ENCODE assay signal across 16 cellular contexts in the genomic region with DNA sequence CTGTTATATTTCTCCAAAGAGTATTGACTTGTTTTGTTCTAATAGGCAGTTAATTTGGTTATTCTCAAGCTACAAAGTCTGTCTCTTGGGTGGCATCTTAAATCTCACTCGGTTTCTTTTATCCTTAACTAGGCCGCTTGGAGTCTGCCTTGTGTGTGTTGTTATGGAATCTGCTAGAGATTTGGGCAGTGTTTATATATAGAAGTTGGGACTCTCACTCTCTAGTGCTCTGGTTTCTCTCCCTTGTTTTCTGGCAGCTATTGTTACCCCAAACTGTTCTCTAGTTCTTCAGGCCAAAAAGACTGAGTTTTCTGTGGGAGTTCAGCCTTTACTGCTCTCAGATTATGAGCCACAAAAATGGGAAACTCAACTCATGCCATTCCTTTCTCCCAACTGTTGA. TPM values are rescaled to one million over a fixed set of nuclear protein-coding genes. Genes with fewer than 3 reads are reported as not detected.
A peak's percentile ranks its signal among the peaks of the same experiment; 100 is the strongest.
DNase-seq lines count a peak whose midpoint lies in the region; ATAC-seq and TF ChIP-seq lines count a peak whose summit lies in the region.
"Had no signal": no experiment of that assay in that cellular context is flagged by ENCODE, and none has a peak within 500 bp of the region (broad histone marks: within the 10 kb centered on the region; RNA-seq: fewer than 3 reads in every experiment).

No MANE protein-coding gene starts in this region.

- no peak overlapping the region for H3K23ac ChIP-seq in trophoblast cell (ENCODE audit: low read length)

- POLR2A ChIA-PET in CD8-positive, alpha-beta T cell (lab: Charles Lee): interaction anchor here (0.7 kb wide), 1 partner anchor 58 kb away, joined by 3 read pairs; no protein-coding TSS in a partner anchor

- no peaks in the 10 kb centered on the region for H3K27me3 ChIP-seq in CD8-positive, alpha-beta T cell (ENCODE audit: insufficient read depth, low read length)
- no peaks in the 10 kb centered on the region for H3K27me3 ChIP-seq in trophoblast cell (ENCODE audit: insufficient read depth, low read length)
- H3K27me3 ChIP-seq: foreskin keratinocyte had no signal

- H3K4ac ChIP-seq in trophoblast cell (ENCODE audit: low read depth, low read length): peak overlapping the region; percentile 91

- H3K4me1 Mint-ChIP-seq in activated T-cell treated with anti-CD3 and anti-CD28 coated beads, Interleukin-2, amount 50 U/mL, for 24 hours (ENCODE audit: low read depth): peaks cover 69% of the 10 kb centered on the region
- peaks cover 48% of the 10 kb centered on the region for H3K4me1 Mint-ChIP-seq in CD8-positive, alpha-beta T cell (ENCODE audit: low read depth)
- peaks cover 56% of the 10 kb centered on the region for H3K4me1 Mint-ChIP-seq in activated naive CD8-positive, alpha-beta T cell (ENCODE audit: low read depth)

- CTCF ChIA-PET in CD8-positive, alpha-beta T cell (lab: Charles Lee): interaction anchor here (0.9 to 1.2 kb wide), 2 partner anchors 19 to 113 kb away, joined by 3 read pairs; no protein-coding TSS in a partner anchor

- no CpG with 5 or more reads among the region's 2 CpGs for WGBS in trophoblast cell (ENCODE audit: extremely low coverage, insufficient coverage, insufficient read length)

- H3K9me3 ChIP-seq in CD8-positive, alpha-beta T cell (ENCODE audit: low read length): no peaks in the 10 kb centered on the region
- no peaks in the 10 kb centered on the region for H3K9me3 ChIP-seq in trophoblast cell (ENCODE audit: insufficient read depth, low read depth, low read length)

- H3K79me2 ChIP-seq in trophoblast cell (ENCODE audit: control insufficient read depth, insufficient read depth, low read length, poor library complexity): peaks cover 14% of the 10 kb centered on the region

- peak overlapping the region; percentile 91 for H3K27ac Mint-ChIP-seq in activated T-cell treated with anti-CD3 and anti-CD28 coated beads, Interleukin-2, amount 50 U/mL, for 24 hours
- peak overlapping the region; percentile 79 for H3K27ac Mint-ChIP-seq in CD8-positive, alpha-beta T cell
- peak overlapping the region; percentile 86 for H3K27ac Mint-ChIP-seq in activated naive CD8-positive, alpha-beta T cell

- H3K14ac ChIP-seq in trophoblast cell (ENCODE audit: low read length): no peak overlapping the region

- no peak overlapping the region for H3K4me2 ChIP-seq in trophoblast cell (ENCODE audit: low read length)

- intact Hi-C loops in CD8-positive, alpha-beta T cell (cut with DNase I, micrococcal nuclease): no loop called here

- no peaks in the 10 kb centered on the region for H3K79me1 ChIP-seq in trophoblast cell (ENCODE audit: low read length)

- no peak overlapping the region for H3K27ac ChIP-seq in CD8-positive, alpha-beta T cell (ENCODE audit: low read depth, low read length)
- H3K27ac ChIP-seq in trophoblast cell (ENCODE audit: low read depth, low read length): no peak overlapping the region
- H3K27ac ChIP-seq: foreskin keratinocyte, WERI-Rb-1 had no signal

- H4K12ac ChIP-seq in trophoblast cell (ENCODE audit: low read depth, low read length): no peak overlapping the region

- H4K8ac ChIP-seq in trophoblast cell (ENCODE audit: low read depth, low read length): no peak overlapping the region

- no peak for DNase-seq in activated T-cell treated with anti-CD3 and anti-CD28 coated beads, Interleukin-2, amount 50 U/mL, for 24 hours
- DNase-seq in activated T-cell treated with anti-CD3 and anti-CD28 coated beads, Interleukin-2, amount 50 U/mL, for 48 hours: no peak
- no peak for DNase-seq in CD8-positive, alpha-beta T cell
- DNase-seq in trophoblast cell: no peak
- DNase-seq in hepatic stellate cell (ENCODE audit: low spot score): no peak
- no peak for DNase-seq in NCI-H82 treated with DMSO at 0.1 percent for 48 hours (lab: John Stamatoyannopoulos, UW; ENCODE audit: unreplicated experiment)
- DNase-seq: ACHN; activated CD8-positive, alpha-beta memory T cell treated with anti-CD3 and anti-CD28 coated beads, Interleukin-2, amount 50 U/mL, for 48 hours; aorta; foreskin keratinocyte; NCI-H2107; posterior cingulate gyrus; stimulated activated CD4-positive, alpha-beta T cell treated with anti-CD3 and anti-CD28 coated beads, Interleukin-12 subunit alpha, Interleukin-12 subunit beta, amount 100 ng/mL, for 4 hours; WERI-Rb-1 had no signal

- H2BK5ac ChIP-seq in trophoblast cell (ENCODE audit: low read depth, low read length, poor library complexity): no peak overlapping the region

- no peak overlapping the region for H2BK12ac ChIP-seq in trophoblast cell (ENCODE audit: low read length)

- peaks cover 47% of the 10 kb centered on the region for H3K4me1 ChIP-seq in CD8-positive, alpha-beta T cell (ENCODE audit: insufficient read depth, low read length)
- H3K4me1 ChIP-seq in trophoblast cell (ENCODE audit: control insufficient read depth in 1 of 2, insufficient read depth in 2 of 2, low read length in 2 of 2): no peaks in the 10 kb centered on the region

- peaks cover 84% of the 10 kb centered on the region for H3K36me3 Mint-ChIP-seq in activated T-cell treated with anti-CD3 and anti-CD28 coated beads, Interleukin-2, amount 50 U/mL, for 24 hours (ENCODE audit: low read depth)
- peaks cover 12% of the 10 kb centered on the region for H3K36me3 Mint-ChIP-seq in CD8-positive, alpha-beta T cell
- peaks cover 4% of the 10 kb centered on the region for H3K36me3 Mint-ChIP-seq in activated naive CD8-positive, alpha-beta T cell

- no peaks in the 10 kb centered on the region for H3K27me3 Mint-ChIP-seq in activated T-cell treated with anti-CD3 and anti-CD28 coated beads, Interleukin-2, amount 50 U/mL, for 24 hours
- H3K27me3 Mint-ChIP-seq in CD8-positive, alpha-beta T cell (ENCODE audit: low read depth): no peaks in the 10 kb centered on the region
- H3K27me3 Mint-ChIP-seq in activated naive CD8-positive, alpha-beta T cell: no peaks in the 10 kb centered on the region

- H3K9ac ChIP-seq in trophoblast cell (ENCODE audit: low read length): no peak overlapping the region

- no peak overlapping the region for H2BK120ac ChIP-seq in trophoblast cell (ENCODE audit: insufficient read depth, low read length, poor library complexity)

- H3K9me3 Mint-ChIP-seq in activated T-cell treated with anti-CD3 and anti-CD28 coated beads, Interleukin-2, amount 50 U/mL, for 24 hours: no peaks in the 10 kb centered on the region
- H3K9me3 Mint-ChIP-seq in CD8-positive, alpha-beta T cell: no peaks in the 10 kb centered on the region
- H3K9me3 Mint-ChIP-seq in activated naive CD8-positive, alpha-beta T cell (ENCODE audit: low read depth): no peaks in the 10 kb centered on the region

- no peak overlapping the region for H3K18ac ChIP-seq in trophoblast cell (ENCODE audit: low read length)

- H3K36me3 ChIP-seq in CD8-positive, alpha-beta T cell (ENCODE audit: insufficient read depth, low read length): no peaks in the 10 kb centered on the region
- peaks cover 9% of the 10 kb centered on the region in 2 experiments for H3K36me3 ChIP-seq in trophoblast cell (ENCODE audit: control insufficient read depth in 1 of 2, insufficient read depth in 2 of 2, low read length in 2 of 2)

- no peak for TF ChIP-seq CTCF in CD8-positive, alpha-beta T cell (IDR thresholded peaks at IDR 0.05)

- peak overlapping the region; percentile 47 for H3K4me3 Mint-ChIP-seq in activated T-cell treated with anti-CD3 and anti-CD28 coated beads, Interleukin-2, amount 50 U/mL, for 24 hours
- no peak overlapping the region for H3K4me3 Mint-ChIP-seq in CD8-positive, alpha-beta T cell
- H3K4me3 Mint-ChIP-seq in activated naive CD8-positive, alpha-beta T cell: peak overlapping the region; percentile 12

- no peak overlapping the region for H2AK5ac ChIP-seq in trophoblast cell (ENCODE audit: low read length)

- ATAC-seq in CD8-positive, alpha-beta T cell: no peak
- no peak for ATAC-seq in HG02973 (IDR thresholded peaks at IDR 0.05; ENCODE audit: unreplicated experiment)
- ATAC-seq: foreskin keratinocyte had no signal

- H3K4me3 ChIP-seq in CD8-positive, alpha-beta T cell (ENCODE audit: low read depth, low read length): no peak overlapping the region
- H3K4me3 ChIP-seq in trophoblast cell (ENCODE audit: low read depth, low read length): no peak overlapping the region

- no peak overlapping the region for H2AFZ ChIP-seq in trophoblast cell (ENCODE audit: insufficient read depth, low read length, poor library complexity)

- no peak overlapping the region for H4K91ac ChIP-seq in trophoblast cell (ENCODE audit: low read depth, low read length)

RNA-seq across cellular contexts. Expression of gene PSMA6, which starts 11.0 kb away (rescaled TPM):
- 10 to 100 TPM; 72.3 to 78.9 TPM for total RNA-seq in CD8-positive, alpha-beta T cell
- 454 and 493 TPM in 2 replicates for polyA plus RNA-seq in trophoblast cell (2013)
